In genomic region chr12:14803830-14804160, GRCh38 we compare ENCODE assay signal across 9 cellular contexts. TPM values are rescaled to one million over a fixed set of nuclear protein-coding genes. Genes with fewer than 3 reads are reported as not detected.
A peak's percentile ranks its signal among the peaks of the same experiment; 100 is the strongest.
DNase-seq lines count a peak whose midpoint lies in the region; ATAC-seq and TF ChIP-seq lines count a peak whose summit lies in the region.
"Had no signal": no experiment of that assay in that cellular context is flagged by ENCODE, and none has a peak within 500 bp of the region (broad histone marks: within the 10 kb centered on the region; RNA-seq: fewer than 3 reads in every experiment).

No MANE protein-coding gene starts in this region.

- no peak for TF ChIP-seq RAD21 in Ishikawa (IDR thresholded peaks at IDR 0.05; ENCODE audit: low read depth)

- H3K27me3 ChIP-seq in CD4-positive, CD25-positive, alpha-beta regulatory T cell (ENCODE audit: control insufficient read depth, insufficient read depth, low read length) = no peaks in the 10 kb centered on the region
- H3K27me3 ChIP-seq in duodenal mucosa (ENCODE audit: control insufficient read depth in 1 of 2, insufficient read depth in 2 of 2, low read length in 2 of 2) (no peaks in the 10 kb centered on the region), neuron (ENCODE audit: insufficient read depth, low read length) (no peaks in the 10 kb centered on the region)

- peaks cover 5% of the 10 kb centered on the region for H3K36me3 Mint-ChIP-seq in CD4-positive, CD25-positive, alpha-beta regulatory T cell

- peak in 1 of 2 donors; percentile 2 for ATAC-seq in CD4-positive, CD25-positive, alpha-beta regulatory T cell (ENCODE audit: low read depth in 2 of 2)
- peak; percentile 9 for ATAC-seq in GM21576 (IDR thresholded peaks at IDR 0.05; ENCODE audit: unreplicated experiment)

- peak overlapping the region; percentile 79 to 97 for H3K9ac ChIP-seq in duodenal mucosa (ENCODE audit: low read depth in 1 of 2, low read length in 2 of 2)

- H3K36me3 ChIP-seq in CD4-positive, CD25-positive, alpha-beta regulatory T cell (ENCODE audit: control insufficient read depth, insufficient read depth, low read length) = peaks cover 13% of the 10 kb centered on the region
- H3K36me3 ChIP-seq in duodenal mucosa (ENCODE audit: control insufficient read depth in 1 of 2, insufficient read depth in 2 of 2, low read length in 2 of 2) (peaks cover 4 to 5% of the 10 kb centered on the region in 2 donors), neuron (ENCODE audit: insufficient read depth, low read length) (peaks cover 7% of the 10 kb centered on the region)

- no peak overlapping the region for H3K27ac Mint-ChIP-seq in CD4-positive, CD25-positive, alpha-beta regulatory T cell
- H3K27ac Mint-ChIP-seq: nephron had no signal

- no peaks in the 10 kb centered on the region for H3K9me3 Mint-ChIP-seq in CD4-positive, CD25-positive, alpha-beta regulatory T cell
- H3K9me3 Mint-ChIP-seq: nephron had no signal

- peaks cover 4 to 38% (median 29%) of the 10 kb centered on the region in 4 donors for H3K4me1 Mint-ChIP-seq in CD4-positive, CD25-positive, alpha-beta regulatory T cell

- H3K4me3 ChIP-seq in CD4-positive, CD25-positive, alpha-beta regulatory T cell (ENCODE audit: low read depth, low read length) = peak overlapping the region; percentile 99
- H3K4me3 ChIP-seq in duodenal mucosa (ENCODE audit: low read depth in 1 of 2, low read length in 2 of 2) (peak overlapping the region; percentile 99), neuron (ENCODE audit: low read length) (peak overlapping the region; percentile 89)

- DNase-seq in CD4-positive, CD25-positive, alpha-beta regulatory T cell = no peak
- no peak for DNase-seq in T-helper 2 cell
- no peak for DNase-seq in activated naive CD4-positive, alpha-beta T cell (lab: John Stamatoyannopoulos, UW)
- DNase-seq in HPDE6-E6E7 (ENCODE audit: extremely low spot score) = no peak

- TF ChIP-seq EP300 in Ishikawa (IDR thresholded peaks at IDR 0.05; ENCODE audit: borderline replicate concordance) = no peak

- peak overlapping the region; percentile 62 for H2AFZ ChIP-seq in neuron (ENCODE audit: low read depth, low read length)

- peaks cover 37% of the 10 kb centered on the region for H3K4me1 ChIP-seq in CD4-positive, CD25-positive, alpha-beta regulatory T cell (ENCODE audit: control insufficient read depth, insufficient read depth, low read length, poor library complexity, severe bottlenecking)
- H3K4me1 ChIP-seq in duodenal mucosa (ENCODE audit: control insufficient read depth in 1 of 2, insufficient read depth in 2 of 2, low read length in 2 of 2) = peaks cover 13 to 22% of the 10 kb centered on the region in 2 donors
- peaks cover 19% of the 10 kb centered on the region for H3K4me1 ChIP-seq in neuron (ENCODE audit: insufficient read depth, low read length)

- peak overlapping the region; percentile 96 for H3K27ac ChIP-seq in CD4-positive, CD25-positive, alpha-beta regulatory T cell (ENCODE audit: insufficient read depth, low read length, poor library complexity, severe bottlenecking)
- no peak overlapping the region for H3K27ac ChIP-seq in duodenal mucosa (ENCODE audit: low read depth, low read length)

- H3K4me3 Mint-ChIP-seq in CD4-positive, CD25-positive, alpha-beta regulatory T cell = no peak overlapping the region
- H3K4me3 Mint-ChIP-seq: nephron had no signal

- H3K27me3 Mint-ChIP-seq in CD4-positive, CD25-positive, alpha-beta regulatory T cell = no peaks in the 10 kb centered on the region

- no peaks in the 10 kb centered on the region for H3K9me3 ChIP-seq in CD4-positive, CD25-positive, alpha-beta regulatory T cell (ENCODE audit: control insufficient read depth in 2 of 2, low read length in 2 of 2)
- H3K9me3 ChIP-seq in duodenal mucosa (ENCODE audit: control insufficient read depth in 1 of 2, low read length in 2 of 2) = no peaks in the 10 kb centered on the region
- no peaks in the 10 kb centered on the region for H3K9me3 ChIP-seq in neuron (ENCODE audit: low read length)

TF ChIP-seq in Ishikawa, 13 proteins besides CTCF, POLR2A, EP300 and RAD21:
- TF ChIP-seq REST (IDR thresholded peaks at IDR 0.05; ENCODE audit: low read depth) (no peak), FOXM1 (IDR thresholded peaks at IDR 0.05; ENCODE audit: borderline replicate concordance, low read depth) (peak; percentile 24; the same call in 1 of the 2 replicates), TAF1 (IDR thresholded peaks at IDR 0.05; ENCODE audit: low read depth) (no peak)

RNA-seq across cellular contexts. Expression of gene C12orf60, which starts 0.3 kb away (rescaled TPM):
- total RNA-seq in CD4-positive, CD25-positive, alpha-beta regulatory T cell = 0.54 TPM
- 1 to 10 TPM; 1.4 to 2.8 (median 1.7) TPM for polyA plus RNA-seq in CD4-positive, CD25-positive, alpha-beta regulatory T cell

RNA-seq across cellular contexts. Expression of gene WBP11, which starts 0.5 kb away (rescaled TPM):
- 119 TPM for total RNA-seq in CD4-positive, CD25-positive, alpha-beta regulatory T cell
- 10 to 100 TPM; 50.7 to 61.0 (median 56.0) TPM for polyA plus RNA-seq in CD4-positive, CD25-positive, alpha-beta regulatory T cell

RNA-seq across cellular contexts. Expression of gene SMCO3, which starts 10.2 kb away (rescaled TPM):
- total RNA-seq in CD4-positive, CD25-positive, alpha-beta regulatory T cell = not detected
- under 1 TPM in 2 of 4 donors, not detected in 2; 0.08 to 0.09 TPM for polyA plus RNA-seq in CD4-positive, CD25-positive, alpha-beta regulatory T cell

RNA-seq across cellular contexts. Expression of gene ART4, which starts 39.5 kb away (rescaled TPM):
- total RNA-seq in CD4-positive, CD25-positive, alpha-beta regulatory T cell = not detected
- not detected for polyA plus RNA-seq in CD4-positive, CD25-positive, alpha-beta regulatory T cell
